Comparison of ENCODE assay signal across 32 cellular contexts in the genomic region with DNA sequence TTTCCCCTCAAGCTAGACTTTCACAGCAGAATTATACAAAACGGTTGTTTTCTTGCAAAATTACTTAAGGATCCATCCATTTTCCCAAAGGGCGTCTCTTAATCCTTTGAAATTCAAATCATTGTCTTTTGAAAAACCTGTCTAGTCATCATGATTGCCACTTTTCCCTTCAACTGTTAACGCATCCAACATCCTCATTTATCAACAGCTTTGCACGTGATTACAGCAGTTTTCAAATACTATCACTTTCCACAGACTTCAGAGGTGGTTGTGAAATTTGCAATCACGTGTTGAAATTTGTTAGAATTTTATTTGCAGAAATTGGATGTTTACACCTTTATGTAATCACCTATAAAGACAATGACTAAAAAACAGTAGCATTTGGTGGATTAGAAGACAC.
DNase-seq lines count a peak whose midpoint lies in the region; ATAC-seq, FAIRE-seq and TF ChIP-seq lines count a peak whose summit lies in the region.
"Had no signal": no experiment of that assay in that cellular context is flagged by ENCODE, and none has a peak within 500 bp of the region (broad histone marks: within the 10 kb centered on the region; RNA-seq: fewer than 3 reads in every experiment).

No MANE protein-coding gene starts in this region.

- BruUV-seq in HCT116 (replicated peaks; lab: Mats Ljungman, UMichigan): no TSS peak

- no peak for TF ChIP-seq EP300 in A549 (IDR thresholded peaks at IDR 0.05)

- RAD21 ChIA-PET in HCT116 (lab: Charles Lee; ENCODE audit: low non-redundant PET in 1 of 2, low total read pairs in 2 of 2, uncharacterized antibody in 2 of 2, unreplicated experiment in 2 of 2): no interaction called here

- no peaks in the 10 kb centered on the region for H3K79me2 ChIP-seq in HCT116 (ENCODE audit: insufficient read depth, low read length)

- H3K36me3 ChIP-seq in HCT116 (ENCODE audit: control insufficient read depth in 1 of 2, insufficient read depth in 2 of 2, low read length in 2 of 2): no peaks in the 10 kb centered on the region
- H3K36me3 ChIP-seq: left ventricle myocardium inferior, right atrium auricular region, upper lobe of right lung had no signal

- TF ChIP-seq POLR2A in A549 (IDR thresholded peaks at IDR 0.05; ENCODE audit: low read length) (no peak), HCT116 (IDR thresholded peaks at IDR 0.05; ENCODE audit: borderline replicate concordance, extremely low read depth, insufficient read depth, insufficient read length) (no peak)

- H3K9ac ChIP-seq in HCT116 (ENCODE audit: low read length): no peak overlapping the region

- CTCF ChIA-PET in A549 (lab: Yijun Ruan, JAX): no interaction called here
- CTCF ChIA-PET in HCT116 (lab: Charles Lee): no interaction called here

- POLR2A ChIA-PET in A549 (lab: Yijun Ruan, JAX) (no interaction called here), HCT116 (lab: Charles Lee) (no interaction called here)

- H4K20me1 ChIP-seq in HCT116 (ENCODE audit: insufficient read depth): no peaks in the 10 kb centered on the region

- FAIRE-seq in A549 (lab: Jason Lieb, UNC): no peak
- FAIRE-seq: A204.1, GM19239, islet of Langerhans had no signal

- H3K27ac ChIP-seq in A549 (no peak overlapping the region), HCT116 (ENCODE audit: low read depth, low read length) (no peak overlapping the region)
- H3K27ac ChIP-seq: left ventricle myocardium inferior, right atrium auricular region, RWPE1, upper lobe of right lung had no signal

- H3K27ac Mint-ChIP-seq in activated T-helper 17 cell treated with anti-CD3 and anti-CD28 coated beads, Interleukin-2, amount 50 U/mL, for 72 hours: no peak overlapping the region
- H3K27ac Mint-ChIP-seq: activated B cell treated with CpG ODN at 0.5 μM for 24 hours; activated CD4-positive, alpha-beta T cell treated with anti-CD3 and anti-CD28 coated beads, Interleukin-2, amount 10 ng/mL, durations not matched to agents 7 days and 5 days; activated naive CD8-positive, alpha-beta T cell treated with anti-CD3 and anti-CD28 coated beads, Interleukin-2, amount 50 U/mL, for 24 hours; activated T-cell treated with anti-CD3 and anti-CD28 coated beads, Interleukin-2, amount 50 U/mL, for 24 hours; CD4-positive, alpha-beta memory T cell; dendritic cell treated with granulocyte-macrophage colony-stimulating factor and Interleukin-4, amounts not matched to agents 40 ng/mL and 50 ng/mL, for 4 days; endodermal cell had no signal

- H3K4me3 Mint-ChIP-seq in activated T-helper 17 cell treated with anti-CD3 and anti-CD28 coated beads, Interleukin-2, amount 50 U/mL, for 72 hours: no peak overlapping the region
- H3K4me3 Mint-ChIP-seq: activated B cell treated with CpG ODN at 0.5 μM for 24 hours; activated CD4-positive, alpha-beta T cell treated with anti-CD3 and anti-CD28 coated beads, Interleukin-2, amount 10 ng/mL, durations not matched to agents 7 days and 5 days; activated naive CD8-positive, alpha-beta T cell treated with anti-CD3 and anti-CD28 coated beads, Interleukin-2, amount 50 U/mL, for 24 hours; activated T-cell treated with anti-CD3 and anti-CD28 coated beads, Interleukin-2, amount 50 U/mL, for 24 hours; CD4-positive, alpha-beta memory T cell; dendritic cell treated with granulocyte-macrophage colony-stimulating factor and Interleukin-4, amounts not matched to agents 40 ng/mL and 50 ng/mL, for 4 days; endodermal cell had no signal

- H3K9me3 ChIP-seq in A549 (peaks cover 3% of the 10 kb centered on the region; the same call in 1 of the 3 replicates), HCT116 (ENCODE audit: control insufficient read depth in 1 of 2, insufficient read depth in 1 of 2, low read depth in 1 of 2, low read length in 2 of 2) (0 out of 4 replicates have a peak, but pooled peaks cover 0 to 2% of the 10 kb centered on the region in 2 experiments)
- H3K9me3 ChIP-seq: upper lobe of right lung had no signal

- H2AFZ ChIP-seq in HCT116 (ENCODE audit: low read depth, low read length, poor library complexity, severe bottlenecking): peak overlapping the region; percentile 16

- no peaks in the 10 kb centered on the region for H3K4me1 Mint-ChIP-seq in activated T-helper 17 cell treated with anti-CD3 and anti-CD28 coated beads, Interleukin-2, amount 50 U/mL, for 72 hours
- H3K4me1 Mint-ChIP-seq: activated B cell treated with CpG ODN at 0.5 μM for 24 hours; activated CD4-positive, alpha-beta T cell treated with anti-CD3 and anti-CD28 coated beads, Interleukin-2, amount 10 ng/mL, durations not matched to agents 7 days and 5 days; activated naive CD8-positive, alpha-beta T cell treated with anti-CD3 and anti-CD28 coated beads, Interleukin-2, amount 50 U/mL, for 24 hours; CD4-positive, alpha-beta memory T cell had no signal

- TF ChIP-seq RAD21 in A549 (conservative IDR thresholded peaks at IDR 0.05 in 1 of 2, IDR thresholded peaks at IDR 0.05 in 1 of 2): no peak
- TF ChIP-seq RAD21 in HCT116 (IDR thresholded peaks at IDR 0.05; ENCODE audit: low read depth): no peak

- H3K4me2 ChIP-seq in A549 (no peak overlapping the region), HCT116 (ENCODE audit: low read length) (no peak overlapping the region)

- ATAC-seq in A549 (no peak), HCT116 (no peak)
- no peak for ATAC-seq in activated T-helper 17 cell treated with anti-CD3 and anti-CD28 coated beads, Interleukin-2, amount 50 U/mL, for 72 hours (replicated peaks)
- ATAC-seq: activated naive CD8-positive, alpha-beta T cell treated with anti-CD3 and anti-CD28 coated beads, Interleukin-2, amount 50 U/mL, for 24 hours; esophagus mucosa; stimulated activated naive CD8-positive, alpha-beta T cell treated with anti-CD3 and anti-CD28 coated beads, Interleukin-15, Interleukin-2, amounts not matched to agents 100 U/mL and 50 U/mL, for 24 hours; upper lobe of right lung had no signal

- H3K4me1 ChIP-seq in A549 (0 out of 3 replicates have a peak, but pooled peaks cover 2% of the 10 kb centered on the region), HCT116 (ENCODE audit: control insufficient read depth in 1 of 2, insufficient read depth in 2 of 2, low read length in 2 of 2) (no peaks in the 10 kb centered on the region)
- H3K4me1 ChIP-seq: left ventricle myocardium inferior, right atrium auricular region, upper lobe of right lung had no signal

- DNase-seq in A549 (ENCODE audit: low read depth in 1 of 2, low spot score in 1 of 2) (peak in 1 of 2 experiments; percentile 28), HCT116 (ENCODE audit: low read depth, low spot score) (no peak), NCI-H460 (ENCODE audit: extremely low read depth, low read depth) (peak; percentile 8), amniotic epithelial cell (ENCODE audit: low read depth) (peak; percentile 11), HuH-7.5 (ENCODE audit: low spot score) (no peak), GOT3 (lab: John Stamatoyannopoulos, UW) (no peak), NCI-H774 (lab: John Stamatoyannopoulos, UW) (no peak)
- DNase-seq: activated B cell treated with CpG ODN at 0.5 μM for 24 hours; activated CD4-positive, alpha-beta T cell treated with anti-CD3 and anti-CD28 coated beads, Interleukin-2, amount 10 ng/mL, durations not matched to agents 7 days and 5 days; activated naive CD8-positive, alpha-beta T cell treated with anti-CD3 and anti-CD28 coated beads, Interleukin-2, amount 50 U/mL, for 24 hours; activated T-cell treated with anti-CD3 and anti-CD28 coated beads, Interleukin-2, amount 50 U/mL, for 24 hours; caudate nucleus; CD4-positive, alpha-beta memory T cell; endodermal cell; HCEC 1CT; left ventricle myocardium inferior; NCI-H1417 treated with DMSO at 0.1 percent for 48 hours; NCI-H2029 treated with DMSO at 0.1 percent for 48 hours; NCI-H69; posterior cingulate gyrus; stimulated activated CD4-positive, alpha-beta T cell treated with anti-CD3 and anti-CD28 coated beads, Interleukin-1b, Interleukin-23, amount 100 ng/mL, for 48 hours; stimulated activated naive CD8-positive, alpha-beta T cell treated with anti-CD3 and anti-CD28 coated beads, Interleukin-15, Interleukin-2, amounts not matched to agents 100 U/mL and 50 U/mL, for 24 hours; T1000; upper lobe of right lung had no signal

- no peaks in the 10 kb centered on the region for H3K9me2 ChIP-seq in HCT116 (ENCODE audit: insufficient read depth)

- intact Hi-C loops in HCT116 (cut with micrococcal nuclease): no loop called here

- no peak overlapping the region for H3K4me3 ChIP-seq in A549
- H3K4me3 ChIP-seq in HCT116 (replicated peaks in 1 of 2; ENCODE audit: low read depth in 1 of 2, low read length in 2 of 2): no peak overlapping the region
- H3K4me3 ChIP-seq: left ventricle myocardium inferior, right atrium auricular region, upper lobe of right lung had no signal

- TF ChIP-seq CTCF in A549 (IDR thresholded peaks at IDR 0.05): no peak
- TF ChIP-seq CTCF in HCT116 (IDR thresholded peaks at IDR 0.05 in 2 of 3, conservative IDR thresholded peaks at IDR 0.05 in 1 of 3; ENCODE audit: borderline replicate concordance in 1 of 3, insufficient read depth in 1 of 3, low read depth in 2 of 3, low read length in 2 of 3): no peak

- 63% methylated on average over 5 of the region's 5 CpGs for WGBS in A549 (ENCODE audit: missing lambda C conversion rate)

- no peaks in the 10 kb centered on the region for H3K27me3 ChIP-seq in HCT116 (ENCODE audit: insufficient read depth, low read length)
- H3K27me3 ChIP-seq: right atrium auricular region, upper lobe of right lung had no signal

- H3K27me3 Mint-ChIP-seq in activated T-helper 17 cell treated with anti-CD3 and anti-CD28 coated beads, Interleukin-2, amount 50 U/mL, for 72 hours: no peaks in the 10 kb centered on the region
- H3K27me3 Mint-ChIP-seq: activated B cell treated with CpG ODN at 0.5 μM for 24 hours; activated CD4-positive, alpha-beta T cell treated with anti-CD3 and anti-CD28 coated beads, Interleukin-2, amount 10 ng/mL, durations not matched to agents 7 days and 5 days; activated naive CD8-positive, alpha-beta T cell treated with anti-CD3 and anti-CD28 coated beads, Interleukin-2, amount 50 U/mL, for 24 hours; activated T-cell treated with anti-CD3 and anti-CD28 coated beads, Interleukin-2, amount 50 U/mL, for 24 hours; CD4-positive, alpha-beta memory T cell; dendritic cell treated with granulocyte-macrophage colony-stimulating factor and Interleukin-4, amounts not matched to agents 40 ng/mL and 50 ng/mL, for 4 days had no signal

- no peaks in the 10 kb centered on the region for H3K9me3 Mint-ChIP-seq in activated T-helper 17 cell treated with anti-CD3 and anti-CD28 coated beads, Interleukin-2, amount 50 U/mL, for 72 hours
- H3K9me3 Mint-ChIP-seq: activated B cell treated with CpG ODN at 0.5 μM for 24 hours, endodermal cell had no signal

- no peaks in the 10 kb centered on the region for H3K36me3 Mint-ChIP-seq in activated T-helper 17 cell treated with anti-CD3 and anti-CD28 coated beads, Interleukin-2, amount 50 U/mL, for 72 hours (ENCODE audit: low read depth)

TF ChIP-seq in A549, 52 proteins besides CTCF, POLR2A, EP300 and RAD21:
- TF ChIP-seq HOXB13 (CRISPR knock-in tag; IDR thresholded peaks at IDR 0.05; ENCODE audit: low read depth) (no peak), NFE2L2 (conservative IDR thresholded peaks at IDR 0.05; ENCODE audit: low read length) (peak; percentile 61), MAFK (IDR thresholded peaks at IDR 0.05; ENCODE audit: partially characterized antibody) (peak; percentile 80)

TF ChIP-seq in HCT116, 20 proteins besides CTCF, POLR2A, EP300 and RAD21 (continues in another document):
- TF ChIP-seq MAX (IDR thresholded peaks at IDR 0.05): no peak

Comparison
In these comparisons a context has a peak if more than half of its experiments do, and no peak if none do; other contexts are left out.
1. DNase-seq: peak in NCI-H460 (single experiment) and amniotic epithelial cell (single experiment); none in HCT116 (single experiment), HuH-7.5 (single experiment), GOT3 (single experiment) and NCI-H774 (single experiment).